In the genomic region with DNA sequence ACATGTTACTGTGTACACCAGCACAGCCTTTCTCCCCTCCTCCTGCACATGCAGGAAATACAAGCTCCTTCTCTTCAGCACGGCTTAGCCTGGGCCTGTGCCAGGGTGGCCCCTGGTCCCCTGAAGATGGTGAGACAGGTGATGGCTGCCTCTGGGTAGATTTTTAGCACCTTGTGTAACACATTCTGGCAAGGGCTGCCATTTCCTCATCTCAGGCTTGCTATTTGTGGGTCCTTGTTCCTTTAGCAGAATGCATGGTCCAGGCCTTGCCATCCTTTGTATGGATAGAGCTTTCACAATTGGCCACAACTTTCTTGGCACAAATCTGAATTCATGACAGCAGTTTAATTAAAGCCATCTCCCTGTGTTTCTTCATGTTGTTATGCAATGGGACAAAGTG, we compare ENCODE assay signal across 21 cellular contexts.
DNase-seq lines count a peak whose midpoint lies in the region; ATAC-seq, FAIRE-seq and TF ChIP-seq lines count a peak whose summit lies in the region.
"Had no signal": no experiment of that assay in that cellular context is flagged by ENCODE, and none has a peak within 500 bp of the region (broad histone marks: within the 10 kb centered on the region; RNA-seq: fewer than 3 reads in every experiment).

No MANE protein-coding gene starts in this region.

- no peak overlapping the region for H3K23ac ChIP-seq in mesendoderm (ENCODE audit: low read length)

- no peak overlapping the region for H3K9ac ChIP-seq in mesendoderm (ENCODE audit: low read length)
- H3K9ac ChIP-seq: BLaER1 treated with 17β-estradiol and CSF1 and Interleukin-3, amounts not matched to agents 10 nM and 100 nM had no signal

- H3K4ac ChIP-seq in mesendoderm (ENCODE audit: low read depth, low read length) = no peak overlapping the region

- H3K4me3 Mint-ChIP-seq in activated CD8-positive, alpha-beta memory T cell treated with anti-CD3 and anti-CD28 coated beads, Interleukin-2, amount 10 ng/mL, durations not matched to agents 7 days and 5 days = no peak overlapping the region
- H3K4me3 Mint-ChIP-seq: CD8-positive, alpha-beta memory T cell; HFFc6 had no signal

- H2AK5ac ChIP-seq in mesendoderm (ENCODE audit: low read length) = no peak overlapping the region

- H3K9me3 Mint-ChIP-seq in activated CD8-positive, alpha-beta memory T cell treated with anti-CD3 and anti-CD28 coated beads, Interleukin-2, amount 10 ng/mL, durations not matched to agents 7 days and 5 days (ENCODE audit: low read depth) = no peaks in the 10 kb centered on the region
- H3K9me3 Mint-ChIP-seq: CD8-positive, alpha-beta memory T cell; HFFc6 had no signal

- no peak overlapping the region for H3K56ac ChIP-seq in mesendoderm (ENCODE audit: low read length)

- H3K4me1 ChIP-seq in mesendoderm (ENCODE audit: control insufficient read depth, low read depth, low read length) = peaks cover 8% of the 10 kb centered on the region

- no peak overlapping the region for H3K18ac ChIP-seq in mesendoderm (ENCODE audit: low read length)

- H2BK120ac ChIP-seq in mesendoderm (ENCODE audit: low read depth, low read length) = no peak overlapping the region

- no peak overlapping the region for H3K4me2 ChIP-seq in mesendoderm (ENCODE audit: low read length)
- H3K4me2 ChIP-seq: BLaER1 treated with 17β-estradiol and CSF1 and Interleukin-3, amounts not matched to agents 10 nM and 100 nM; PC-9 had no signal

- H2BK15ac ChIP-seq in mesendoderm (replicated peaks; ENCODE audit: low read depth) = no peak overlapping the region

- H3K27ac ChIP-seq in mesendoderm (ENCODE audit: low read depth, low read length) = no peak overlapping the region
- H3K27ac ChIP-seq: BLaER1 treated with 17β-estradiol and CSF1 and Interleukin-3, amounts not matched to agents 10 nM and 100 nM; PC-9; RWPE1 had no signal

- H3K4me1 Mint-ChIP-seq in activated CD8-positive, alpha-beta memory T cell treated with anti-CD3 and anti-CD28 coated beads, Interleukin-2, amount 10 ng/mL, durations not matched to agents 7 days and 5 days = no peaks in the 10 kb centered on the region
- H3K4me1 Mint-ChIP-seq: CD8-positive, alpha-beta memory T cell had no signal

- no peak overlapping the region for H4K5ac ChIP-seq in mesendoderm (ENCODE audit: low read length)

- H4K8ac ChIP-seq in mesendoderm (ENCODE audit: low read depth, low read length) = no peak overlapping the region

- H3K4me3 ChIP-seq in bronchial epithelial cell (ENCODE audit: low read depth, low read length) (no peak overlapping the region), mesendoderm (ENCODE audit: low read length) (no peak overlapping the region)
- H3K4me3 ChIP-seq: BLaER1 treated with 17β-estradiol and CSF1 and Interleukin-3, amounts not matched to agents 10 nM and 100 nM; PC-9 had no signal

- FAIRE-seq in bronchial epithelial cell (lab: Jason Lieb, UNC) = peak; percentile 43
- FAIRE-seq: A204.1 had no signal

- no peaks in the 10 kb centered on the region for H3K36me3 ChIP-seq in bronchial epithelial cell (ENCODE audit: control insufficient read depth, insufficient read depth, low read length)
- no peaks in the 10 kb centered on the region for H3K36me3 ChIP-seq in mesendoderm (ENCODE audit: control insufficient read depth, insufficient read depth, low read length)
- H3K36me3 ChIP-seq: BLaER1 treated with 17β-estradiol and CSF1 and Interleukin-3, amounts not matched to agents 10 nM and 100 nM had no signal

- H3K79me1 ChIP-seq in mesendoderm (ENCODE audit: low read length) = no peaks in the 10 kb centered on the region

- no peak for TF ChIP-seq CTCF in bronchial epithelial cell (IDR thresholded peaks at IDR 0.05; ENCODE audit: insufficient read depth, low read length, severe bottlenecking)

- H3K36me3 Mint-ChIP-seq in activated CD8-positive, alpha-beta memory T cell treated with anti-CD3 and anti-CD28 coated beads, Interleukin-2, amount 10 ng/mL, durations not matched to agents 7 days and 5 days = no peaks in the 10 kb centered on the region

- ATAC-seq in activated CD8-positive, alpha-beta memory T cell treated with anti-CD3 and anti-CD28 coated beads, Interleukin-2, amount 10 ng/mL, durations not matched to agents 7 days and 5 days = no peak
- ATAC-seq in GM21786 (IDR thresholded peaks at IDR 0.05; ENCODE audit: unreplicated experiment) = no peak

- no peaks in the 10 kb centered on the region for H3K79me2 ChIP-seq in mesendoderm (ENCODE audit: control insufficient read depth, insufficient read depth, low read length)

- CTCF ChIA-PET in activated CD8-positive, alpha-beta memory T cell treated with anti-CD3 and anti-CD28 coated beads, Interleukin-2, amount 10 ng/mL, durations not matched to agents 7 days and 5 days (lab: Charles Lee) = no interaction called here

- H3K27me3 Mint-ChIP-seq in activated CD8-positive, alpha-beta memory T cell treated with anti-CD3 and anti-CD28 coated beads, Interleukin-2, amount 10 ng/mL, durations not matched to agents 7 days and 5 days = peaks cover 9% of the 10 kb centered on the region

- no CpG with 5 or more reads among the region's 1 CpG for WGBS in mesendoderm (ENCODE audit: extremely low coverage, insufficient coverage, low lambda C conversion rate)

- no peak overlapping the region for H2BK5ac ChIP-seq in mesendoderm (ENCODE audit: low read length)

- H3K27ac Mint-ChIP-seq in activated CD8-positive, alpha-beta memory T cell treated with anti-CD3 and anti-CD28 coated beads, Interleukin-2, amount 10 ng/mL, durations not matched to agents 7 days and 5 days = no peak overlapping the region
- H3K27ac Mint-ChIP-seq: CD8-positive, alpha-beta memory T cell; HFFc6 had no signal

- H3K27me3 ChIP-seq in bronchial epithelial cell (ENCODE audit: control insufficient read depth, insufficient read depth, low read length) = no peaks in the 10 kb centered on the region
- no peaks in the 10 kb centered on the region for H3K27me3 ChIP-seq in mesendoderm (ENCODE audit: insufficient read depth, low read length, poor library complexity)
- H3K27me3 ChIP-seq: BLaER1 treated with 17β-estradiol and CSF1 and Interleukin-3, amounts not matched to agents 10 nM and 100 nM had no signal

- DNase-seq in activated CD8-positive, alpha-beta memory T cell treated with anti-CD3 and anti-CD28 coated beads for 24 hours = peak; percentile 32
- no peak for DNase-seq in activated CD8-positive, alpha-beta memory T cell treated with anti-CD3 and anti-CD28 coated beads, Interleukin-2, amount 10 ng/mL, durations not matched to agents 7 days and 5 days
- DNase-seq in bronchial epithelial cell (ENCODE audit: low read depth) (no peak), islet precursor cell (peak; percentile 27), ureter (ENCODE audit: low spot score) (peak; percentile 20), putamen (ENCODE audit: low spot score) (no peak), mesendoderm (no peak)
- DNase-seq: CD8-positive, alpha-beta memory T cell; DMS53; H7; HFFc6; KG1; NCI-H1105 treated with DMSO at 0.1 percent for 48 hours; NCI-H1694 treated with DMSO at 0.1 percent for 48 hours; NCI-H510A; PC-9; SIG-M5 had no signal

Comparison
In these comparisons a context has a peak if more than half of its experiments do, and no peak if none do; other contexts are left out.
1. DNase-seq: peak in activated CD8-positive, alpha-beta memory T cell treated with anti-CD3 and anti-CD28 coated beads for 24 hours (single experiment), islet precursor cell (single experiment) and ureter (single experiment); none in activated CD8-positive, alpha-beta memory T cell treated with anti-CD3 and anti-CD28 coated beads, Interleukin-2, amount 10 ng/mL, durations not matched to agents 7 days and 5 days (single experiment), bronchial epithelial cell (single experiment), putamen (single experiment) and mesendoderm (single experiment).